21 cellular contexts compared by ENCODE assay signal in the genomic region with DNA sequence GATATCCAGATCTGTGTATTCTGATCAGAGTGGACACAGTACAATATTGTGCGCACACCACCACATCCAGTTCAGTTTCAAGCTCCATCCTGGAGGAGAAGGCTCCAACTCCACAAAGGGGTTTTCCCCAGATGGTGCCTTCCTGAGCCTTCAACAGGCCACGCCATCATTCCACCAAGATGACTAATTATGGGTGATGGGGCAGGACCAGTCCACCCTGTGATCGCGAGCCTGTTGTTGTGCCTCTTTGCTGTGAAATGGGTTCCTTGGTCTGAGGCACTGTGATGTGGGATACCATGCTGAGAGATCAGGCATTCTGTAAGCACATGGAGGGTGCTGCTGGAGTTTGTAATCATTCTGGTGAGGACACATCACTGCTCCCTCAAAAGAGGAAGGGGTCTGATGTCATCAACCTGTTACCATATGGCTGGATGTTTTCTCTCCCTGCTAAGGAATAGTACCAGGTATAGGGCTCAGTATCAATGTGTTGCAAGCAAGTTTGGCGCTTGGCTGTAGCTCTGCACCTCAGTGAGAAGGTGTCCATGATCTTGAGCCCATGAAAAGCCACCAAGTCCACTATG. TPM values are rescaled to one million over a fixed set of nuclear protein-coding genes. Genes with fewer than 3 reads are reported as not detected.
"Had no signal": no experiment of that assay in that cellular context is flagged by ENCODE, and none has a peak within 500 bp of the region (broad histone marks: within the 10 kb centered on the region; RNA-seq: fewer than 3 reads in every experiment).

No MANE protein-coding gene starts in this region.

- H3K27ac ChIP-seq: prostate gland, stomach, thoracic aorta, WERI-Rb-1 had no signal

- H3K27me3 ChIP-seq: stomach had no signal

- H3K4me3 Mint-ChIP-seq: activated CD4-positive, alpha-beta T cell treated with anti-CD3 and anti-CD28 coated beads for 36 hours; activated naive CD4-positive, alpha-beta T cell treated with anti-CD3 and anti-CD28 coated beads, Interleukin-2, amount 50 U/mL, for 24 hours; natural killer cell had no signal

- H3K4me3 ChIP-seq: prostate gland, stomach, thoracic aorta had no signal

- H3K36me3 ChIP-seq: prostate gland, stomach, thoracic aorta, WERI-Rb-1 had no signal

- H3K9me3 Mint-ChIP-seq: activated naive CD4-positive, alpha-beta T cell treated with anti-CD3 and anti-CD28 coated beads, Interleukin-2, amount 50 U/mL, for 24 hours; natural killer cell had no signal

- H3K4me1 ChIP-seq: prostate gland, stomach had no signal

- ATAC-seq: left colon, sciatic nerve had no signal

- H3K36me3 Mint-ChIP-seq: activated naive CD4-positive, alpha-beta T cell treated with anti-CD3 and anti-CD28 coated beads, Interleukin-2, amount 50 U/mL, for 24 hours; natural killer cell had no signal

- DNase-seq: activated CD4-positive, alpha-beta T cell treated with anti-CD3 and anti-CD28 coated beads for 36 hours; activated CD8-positive, alpha-beta memory T cell treated with anti-CD3 and anti-CD28 coated beads for 24 hours; activated effector memory CD4-positive, alpha-beta T cell treated with Interleukin-2 at 50 U/mL for 16 hours; erythroblast; left colon; natural killer cell; occipital lobe; stimulated activated CD4-positive, alpha-beta T cell treated with anti-CD3 and anti-CD28 coated beads, Interleukin-2, amount 100 ng/mL, for 48 hours; stimulated activated CD8-positive, alpha-beta memory T cell treated with anti-CD3 and anti-CD28 coated beads, Interleukin-4, amount 100 ng/mL, for 48 hours; stomach; T-helper 1 cell; WERI-Rb-1 had no signal

- H3K9me3 ChIP-seq: prostate gland, stomach, thoracic aorta had no signal

- H3K27me3 Mint-ChIP-seq: activated CD4-positive, alpha-beta T cell treated with anti-CD3 and anti-CD28 coated beads for 36 hours; activated naive CD4-positive, alpha-beta T cell treated with anti-CD3 and anti-CD28 coated beads, Interleukin-2, amount 50 U/mL, for 24 hours had no signal

RNA-seq across cellular contexts. Expression of a gene that starts 6.7 kb away (rescaled TPM):
- total RNA-seq: cerebellum, dermis blood vessel endothelial cell, lung microvascular endothelial cell, occipital lobe had no signal

RNA-seq across cellular contexts. Expression of a gene that starts 35.6 kb away (rescaled TPM):
- total RNA-seq: dermis blood vessel endothelial cell, glomerular endothelial cell, left colon, lung microvascular endothelial cell, mononuclear cell, thoracic aorta had no signal

RNA-seq across cellular contexts. Expression of a gene that starts 37.4 kb away (rescaled TPM):
- total RNA-seq: dermis blood vessel endothelial cell, lung microvascular endothelial cell, occipital lobe had no signal
